ENCODE assay signal across 8 cellular contexts in the genomic region with DNA sequence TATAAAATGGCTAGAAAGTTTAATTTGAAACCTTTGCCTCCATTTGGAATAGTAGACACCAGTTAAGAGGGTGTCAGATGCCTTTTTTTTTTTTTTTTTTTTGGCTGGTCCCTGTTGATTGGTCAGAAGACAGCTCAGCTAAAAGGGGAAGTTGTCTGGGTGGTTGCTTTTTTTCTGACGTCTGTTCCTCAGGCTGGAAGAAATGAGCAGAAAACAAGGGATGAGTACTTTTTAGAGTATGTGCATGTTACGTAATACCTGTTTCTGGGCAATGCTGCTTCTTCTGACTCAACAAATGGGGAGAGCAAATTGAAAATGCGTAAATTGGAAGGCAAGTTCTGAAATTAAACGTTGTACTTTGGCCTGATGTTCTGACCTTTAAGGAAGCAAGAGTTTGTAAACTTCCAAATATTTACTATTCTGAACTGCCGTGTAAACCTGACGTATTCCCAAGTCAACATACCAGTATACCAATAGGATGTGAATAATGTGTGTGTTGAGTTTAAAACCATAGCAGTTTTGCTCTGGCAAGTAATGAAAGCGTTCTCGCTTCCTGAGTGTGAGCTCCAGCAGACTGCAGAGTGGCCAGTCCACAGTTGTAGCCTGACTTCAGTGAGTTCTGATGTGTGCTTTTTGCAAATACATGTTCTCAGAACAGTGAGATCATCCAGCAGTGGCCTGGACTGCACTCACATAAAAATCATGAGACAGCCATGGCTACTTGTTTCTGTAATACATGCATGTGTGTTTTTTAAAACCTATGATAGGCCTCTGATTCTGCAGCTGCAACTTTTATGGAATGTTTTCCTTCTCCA. TPM values are rescaled to one million over a fixed set of nuclear protein-coding genes. Genes with fewer than 3 reads are reported as not detected.
DNase-seq lines count a peak whose midpoint lies in the region; ATAC-seq and TF ChIP-seq lines count a peak whose summit lies in the region.

No MANE protein-coding gene starts in this region.

- H3K4me3 Mint-ChIP-seq in activated CD8-positive, alpha-beta memory T cell treated with anti-CD3 and anti-CD28 coated beads, Interleukin-2, amount 10 ng/mL, durations not matched to agents 7 days and 5 days, result peak overlapping the region; percentile 92

- H3K4me1 Mint-ChIP-seq in activated CD8-positive, alpha-beta memory T cell treated with anti-CD3 and anti-CD28 coated beads, Interleukin-2, amount 10 ng/mL, durations not matched to agents 7 days and 5 days, result peaks cover 38% of the 10 kb centered on the region

- TF ChIP-seq CTCF in prostate gland (IDR thresholded peaks at IDR 0.05), result no peak

- WGBS in esophagus, 2 donors, result 20 to 46% methylated on average over 8 of the region's 8 CpGs
- WGBS in prostate gland, result 9% methylated on average over 8 of the region's 8 CpGs

- H3K36me3 Mint-ChIP-seq in activated CD8-positive, alpha-beta memory T cell treated with anti-CD3 and anti-CD28 coated beads, Interleukin-2, amount 10 ng/mL, durations not matched to agents 7 days and 5 days, result peaks cover 25% of the 10 kb centered on the region

- H3K27me3 ChIP-seq in esophagus (ENCODE audit: control insufficient read depth in 1 of 2, insufficient read depth in 2 of 2, low read length in 2 of 2), result no peaks in the 10 kb centered on the region
- H3K27me3 ChIP-seq in prostate gland (replicated peaks; ENCODE audit: insufficient read depth), result no peaks in the 10 kb centered on the region

- H3K9me3 ChIP-seq in esophagus (ENCODE audit: control insufficient read depth in 2 of 2, insufficient read depth in 1 of 2, low read depth in 1 of 2, low read length in 1 of 2) (no peaks in the 10 kb centered on the region), prostate gland (no peaks in the 10 kb centered on the region)

- in situ Hi-C loops in SK-MEL-5 (cut with HindIII; ENCODE audit: low pct_unique_long_range_greater_than_20kb, low sequenced_read_pairs), result no loop called here

- no peak for TF ChIP-seq POLR2A in prostate gland (IDR thresholded peaks at IDR 0.05)

- DNase-seq in activated CD8-positive, alpha-beta memory T cell treated with anti-CD3 and anti-CD28 coated beads, Interleukin-2, amount 10 ng/mL, durations not matched to agents 7 days and 5 days, result no peak
- no peak for DNase-seq in activated CD8-positive, alpha-beta memory T cell treated with anti-CD3 and anti-CD28 coated beads for 24 hours
- peak; percentile 56 for DNase-seq in SK-MEL-5 (ENCODE audit: low read depth, low spot score)
- no peak for DNase-seq in prostate gland (ENCODE audit: low spot score)
- no peak for DNase-seq in NCI-H1048 (lab: John Stamatoyannopoulos, UW)
- DNase-seq in NCI-H2171 treated with DMSO at 0.1 percent for 48 hours (lab: John Stamatoyannopoulos, UW), result no peak

- H3K4me1 ChIP-seq in esophagus (ENCODE audit: control insufficient read depth in 2 of 2, insufficient read depth in 2 of 2, low read length in 1 of 2) (no peaks in the 10 kb centered on the region), prostate gland (replicated peaks) (no peaks in the 10 kb centered on the region)

- ATAC-seq in activated CD8-positive, alpha-beta memory T cell treated with anti-CD3 and anti-CD28 coated beads, Interleukin-2, amount 10 ng/mL, durations not matched to agents 7 days and 5 days, result no peak
- ATAC-seq in GM18498 (IDR thresholded peaks at IDR 0.05; ENCODE audit: unreplicated experiment), result no peak

- CTCF ChIA-PET in activated CD8-positive, alpha-beta memory T cell treated with anti-CD3 and anti-CD28 coated beads, Interleukin-2, amount 10 ng/mL, durations not matched to agents 7 days and 5 days (lab: Charles Lee), result interaction anchor here (1.0 to 1.3 kb wide), 2 partner anchors 14 to 117 kb away, joined by 4 read pairs; no protein-coding TSS in a partner anchor

- H3K36me3 ChIP-seq in esophagus (ENCODE audit: control insufficient read depth in 2 of 2, insufficient read depth in 2 of 2, low read length in 1 of 2) (no peaks in the 10 kb centered on the region), prostate gland (no peaks in the 10 kb centered on the region)

- H3K9me3 Mint-ChIP-seq in activated CD8-positive, alpha-beta memory T cell treated with anti-CD3 and anti-CD28 coated beads, Interleukin-2, amount 10 ng/mL, durations not matched to agents 7 days and 5 days (ENCODE audit: low read depth), result no peaks in the 10 kb centered on the region

- intact Hi-C loops in prostate gland (cut with DNase I), result loop anchor here (5.0 to 10.0 kb wide), 3 partner anchors 42 to 240 kb away; partner anchors contain the start of genes ACOT9 and KLHL15

- H3K27ac ChIP-seq in esophagus (ENCODE audit: low read depth in 2 of 2, low read length in 1 of 2) (peak overlapping the region; percentile 78 to 92), prostate gland (peak overlapping the region; percentile 94 to 95)

- H3K4me3 ChIP-seq in esophagus (ENCODE audit: low read depth in 1 of 2, low read length in 2 of 2) (peak overlapping the region; percentile 9 to 76), prostate gland (peak overlapping the region; percentile 54 to 65)

- H3K27ac Mint-ChIP-seq in activated CD8-positive, alpha-beta memory T cell treated with anti-CD3 and anti-CD28 coated beads, Interleukin-2, amount 10 ng/mL, durations not matched to agents 7 days and 5 days, result peak overlapping the region; percentile 97

- H3K27me3 Mint-ChIP-seq in activated CD8-positive, alpha-beta memory T cell treated with anti-CD3 and anti-CD28 coated beads, Interleukin-2, amount 10 ng/mL, durations not matched to agents 7 days and 5 days, result no peaks in the 10 kb centered on the region

RNA-seq across cellular contexts. Expression of gene SAT1, which starts 1.7 kb away (rescaled TPM):
- 100 to 1,000 TPM in 1 of 2 experiments, 10 to 100 TPM in 1; 96.1 to 204 TPM for total RNA-seq in activated CD8-positive, alpha-beta memory T cell treated with anti-CD3 and anti-CD28 coated beads, Interleukin-2, amount 10 ng/mL, durations not matched to agents 7 days and 5 days
- total RNA-seq in SK-MEL-5 (2014; rRNA removed; shearing (Covaris generic)), result 480 and 515 TPM in 2 replicates
- polyA plus RNA-seq in SK-MEL-5 (2015; cell fraction: cytosol; rRNA removed), result 235 and 261 TPM in 2 replicates
- 8,783 and 10,421 TPM in 2 replicates for polyA plus RNA-seq in SK-MEL-5 (2015; cell fraction: nucleus; rRNA removed)
- 100 to 1,000 TPM; 250 to 644 TPM for polyA plus RNA-seq in esophagus
- total RNA-seq in prostate gland, result 100 to 1,000 TPM; 461 to 567 TPM

RNA-seq across cellular contexts. Expression of gene ACOT9, which starts 41.6 kb away (rescaled TPM):
- 10 to 100 TPM; 37.7 to 49.0 TPM for total RNA-seq in activated CD8-positive, alpha-beta memory T cell treated with anti-CD3 and anti-CD28 coated beads, Interleukin-2, amount 10 ng/mL, durations not matched to agents 7 days and 5 days
- total RNA-seq in SK-MEL-5 (2014; rRNA removed; shearing (Covaris generic)), result 43.4 and 48.3 TPM in 2 replicates
- 27.7 and 34.7 TPM in 2 replicates for polyA plus RNA-seq in SK-MEL-5 (2015; cell fraction: cytosol; rRNA removed)
- 150 and 167 TPM in 2 replicates for polyA plus RNA-seq in SK-MEL-5 (2015; cell fraction: nucleus; rRNA removed)
- 10 to 100 TPM; 10.3 to 11.6 TPM for polyA plus RNA-seq in esophagus
- 10 to 100 TPM; 19.6 to 31.5 TPM for total RNA-seq in prostate gland
